Comparison of ENCODE assay signal across 10 cellular contexts in the genomic region with DNA sequence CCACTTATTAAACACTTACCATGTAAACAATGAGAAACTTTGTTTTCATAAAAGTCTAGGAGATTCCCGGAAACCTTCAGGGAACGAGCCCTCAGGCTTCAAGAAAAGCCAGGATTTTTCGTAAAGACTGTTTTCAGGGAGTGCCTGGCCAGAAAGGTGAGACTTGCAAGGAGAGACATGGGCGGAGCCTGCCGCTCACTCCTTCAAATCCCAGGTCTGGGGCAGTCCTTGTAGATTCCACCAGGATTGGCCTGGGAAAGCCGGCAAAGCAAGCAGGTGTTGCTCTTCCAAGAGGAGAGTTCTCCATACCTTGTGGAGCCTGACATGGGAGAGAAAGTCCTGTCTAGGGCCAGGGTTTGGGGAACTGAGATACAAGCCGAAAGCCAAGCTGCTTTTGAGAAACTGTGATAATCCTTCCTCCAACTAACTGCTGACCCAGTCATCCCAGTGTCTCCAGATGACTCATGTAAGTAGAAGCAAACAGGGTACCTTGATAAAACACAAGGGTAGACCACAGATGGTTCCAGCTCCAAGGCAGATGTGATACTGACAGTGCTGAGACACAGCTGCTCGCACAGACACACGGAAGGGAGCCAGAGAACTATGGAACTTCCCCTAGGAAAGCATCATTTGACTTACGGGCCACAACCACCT.
A peak's percentile ranks its signal among the peaks of the same experiment; 100 is the strongest.
DNase-seq lines count a peak whose midpoint lies in the region; ATAC-seq, FAIRE-seq and TF ChIP-seq lines count a peak whose summit lies in the region.
"Had no signal": no experiment of that assay in that cellular context is flagged by ENCODE, and none has a peak within 500 bp of the region (broad histone marks: within the 10 kb centered on the region; RNA-seq: fewer than 3 reads in every experiment).

No MANE protein-coding gene starts in this region.

- no peaks in the 10 kb centered on the region for H3K27me3 ChIP-seq in K562 (ENCODE audit: control insufficient read depth in 2 of 2, insufficient read depth in 2 of 2, low read length in 2 of 2)

- peak in 1 of 2 donors; percentile 15 for DNase-seq in activated T-cell treated with anti-CD3 and anti-CD28 coated beads, Interleukin-2, amount 50 U/mL, for 72 hours
- no peak for DNase-seq in activated T-cell treated with anti-CD3 and anti-CD28 coated beads, Interleukin-2, amount 50 U/mL, for 1 hour
- peak; percentile 34 to 65 (median 48) for DNase-seq in K562 (ENCODE audit: extremely low read depth in 1 of 4, low spot score in 3 of 4)
- DNase-seq in stimulated activated naive CD8-positive, alpha-beta T cell treated with anti-CD3 and anti-CD28 coated beads, Interleukin-15, amount 100 ng/mL, for 72 hours: no peak
- no peak for DNase-seq in 8988T
- DNase-seq in G401 (ENCODE audit: low spot score): no peak
- no peak for DNase-seq in NOMO-1 treated with dmso at 0.1 percent for 144 hours (lab: John Stamatoyannopoulos, UW; ENCODE audit: unreplicated experiment)
- DNase-seq: C1 segment of cervical spinal cord, NCI-H1417 treated with DMSO at 0.1 percent for 48 hours had no signal

- H3K9ac ChIP-seq in K562 (ENCODE audit: insufficient read depth in 1 of 2, low read depth in 2 of 2, low read length in 2 of 2): no peak overlapping the region

- H3K27ac Mint-ChIP-seq in activated T-cell treated with anti-CD3 and anti-CD28 coated beads, Interleukin-2, amount 50 U/mL, for 72 hours: no peak overlapping the region
- no peak overlapping the region for H3K27ac Mint-ChIP-seq in stimulated activated naive CD8-positive, alpha-beta T cell treated with anti-CD3 and anti-CD28 coated beads, Interleukin-15, amount 100 ng/mL, for 72 hours

- peak; percentile 56 to 59 for ATAC-seq in activated T-cell treated with anti-CD3 and anti-CD28 coated beads, Interleukin-2, amount 50 U/mL, for 72 hours (replicated peaks in 1 of 2)
- ATAC-seq in HG03045 (IDR thresholded peaks at IDR 0.05; ENCODE audit: unreplicated experiment) (peak; percentile 67), K562 (peak; percentile 84)
- peak; percentile 60 for ATAC-seq in stimulated activated naive CD8-positive, alpha-beta T cell treated with anti-CD3 and anti-CD28 coated beads, Interleukin-15, amount 100 ng/mL, for 72 hours

- intact Hi-C loops in K562 (cut with micrococcal nuclease): no loop called here

- H3K4me3 Mint-ChIP-seq in activated T-cell treated with anti-CD3 and anti-CD28 coated beads, Interleukin-2, amount 50 U/mL, for 72 hours: no peak overlapping the region
- H3K4me3 Mint-ChIP-seq in stimulated activated naive CD8-positive, alpha-beta T cell treated with anti-CD3 and anti-CD28 coated beads, Interleukin-15, amount 100 ng/mL, for 72 hours: no peak overlapping the region

- no peaks in the 10 kb centered on the region for H3K9me3 ChIP-seq in K562 (replicated peaks; ENCODE audit: control insufficient read depth, insufficient read depth, low read depth, low read length)

- POLR2A ChIA-PET in K562 (lab: Yijun Ruan, JAX): interaction anchor here (0.6 to 0.9 kb wide), 3 partner anchors 19 to 109 kb away, joined by 3 to 4 read pairs (median 3); no protein-coding TSS in a partner anchor

- H3K36me3 Mint-ChIP-seq in activated T-cell treated with anti-CD3 and anti-CD28 coated beads, Interleukin-2, amount 50 U/mL, for 72 hours (ENCODE audit: insufficient read depth in 2 of 2): no peaks in the 10 kb centered on the region

- H4K20me1 ChIP-seq in K562 (replicated peaks; ENCODE audit: control insufficient read depth, insufficient read depth, low read length): no peaks in the 10 kb centered on the region

- in situ Hi-C loops in K562 (cut with MboI) (no loop called here), G401 (cut with HindIII; ENCODE audit: low sequenced_read_pairs) (no loop called here)

- peak; percentile 80 for FAIRE-seq in K562 (lab: Jason Lieb, UNC)

- H3K4me1 ChIP-seq in K562 (replicated peaks in 1 of 2; ENCODE audit: control insufficient read depth in 2 of 2, insufficient read depth in 2 of 2, low read length in 2 of 2): 0 out of 5 replicates have a peak, but pooled peaks cover 0 to 2% of the 10 kb centered on the region in 2 experiments

- H3K9me1 ChIP-seq in K562 (ENCODE audit: control insufficient read depth, insufficient read depth, low read length): no peaks in the 10 kb centered on the region

- no peak overlapping the region for H3K27ac ChIP-seq in K562 (ENCODE audit: extremely low read depth, low read depth, low read length)

- H3K4me2 ChIP-seq in K562 (ENCODE audit: insufficient read depth, low read length): no peak overlapping the region; the same call in 1 of the 2 replicates

- BruUV-seq in K562 (replicated peaks; lab: Mats Ljungman, UMichigan): no TSS peak

- no peak overlapping the region for H3K4me3 ChIP-seq in K562

- H2AFZ ChIP-seq in K562 (ENCODE audit: low read depth, low read length): no peak overlapping the region

- peaks cover 19% of the 10 kb centered on the region for H3K4me1 Mint-ChIP-seq in activated T-cell treated with anti-CD3 and anti-CD28 coated beads, Interleukin-2, amount 50 U/mL, for 72 hours (ENCODE audit: low read depth)
- H3K4me1 Mint-ChIP-seq in stimulated activated naive CD8-positive, alpha-beta T cell treated with anti-CD3 and anti-CD28 coated beads, Interleukin-15, amount 100 ng/mL, for 72 hours: no peaks in the 10 kb centered on the region

- no peaks in the 10 kb centered on the region for H3K27me3 Mint-ChIP-seq in activated T-cell treated with anti-CD3 and anti-CD28 coated beads, Interleukin-2, amount 50 U/mL, for 72 hours (ENCODE audit: low read depth)
- peaks cover 27% of the 10 kb centered on the region for H3K27me3 Mint-ChIP-seq in stimulated activated naive CD8-positive, alpha-beta T cell treated with anti-CD3 and anti-CD28 coated beads, Interleukin-15, amount 100 ng/mL, for 72 hours

- TF ChIP-seq EP300 in K562 (IDR thresholded peaks at IDR 0.05; ENCODE audit: low read length): peak; percentile 17; the same call in 1 of the 2 replicates

- TF ChIP-seq POLR2A in K562 (conservative IDR thresholded peaks at IDR 0.05): no peak

- H3K36me3 ChIP-seq in K562 (ENCODE audit: control insufficient read depth, insufficient read depth, low read length): no peaks in the 10 kb centered on the region

- no peak for TF ChIP-seq RAD21 in K562 (CRISPR knock-in tag; conservative IDR thresholded peaks at IDR 0.05 in 1 of 2, IDR thresholded peaks at IDR 0.05 in 1 of 2)

- WGBS in K562 (ENCODE audit: insufficient coverage, low coverage, missing lambda C conversion rate): 1% methylated on average over 8 of the region's 10 CpGs

- no peak for TF ChIP-seq CTCF in K562 (IDR thresholded peaks at IDR 0.05 in 2 of 3, conservative IDR thresholded peaks at IDR 0.05 in 1 of 3; ENCODE audit: insufficient read depth in 2 of 3, low read depth in 1 of 3, low read length in 3 of 3)

- no peaks in the 10 kb centered on the region for H3K79me2 ChIP-seq in K562 (ENCODE audit: control insufficient read depth, insufficient read depth, low read length)

- H3K9me3 Mint-ChIP-seq in activated T-cell treated with anti-CD3 and anti-CD28 coated beads, Interleukin-2, amount 50 U/mL, for 72 hours: no peaks in the 10 kb centered on the region
- H3K9me3 Mint-ChIP-seq in stimulated activated naive CD8-positive, alpha-beta T cell treated with anti-CD3 and anti-CD28 coated beads, Interleukin-15, amount 100 ng/mL, for 72 hours: no peaks in the 10 kb centered on the region

- CTCF ChIA-PET in K562 (lab: Yijun Ruan, JAX; ENCODE audit: low intra/inter-chr PET ratio): no interaction called here

TF ChIP-seq in K562, 482 proteins besides CTCF, POLR2A, EP300 and RAD21 (continues in another document):
- TF ChIP-seq CHCHD3 (CRISPR knock-in tag; IDR thresholded peaks at IDR 0.05) (no peak), CCAR2 (IDR thresholded peaks at IDR 0.05; ENCODE audit: low read depth, low read length) (no peak), PTTG1 (tag; IDR thresholded peaks at IDR 0.05; ENCODE audit: low read depth) (no peak), ZNF3 (CRISPR knock-in tag; IDR thresholded peaks at IDR 0.05) (no peak)
- TF ChIP-seq, protein P1, sequence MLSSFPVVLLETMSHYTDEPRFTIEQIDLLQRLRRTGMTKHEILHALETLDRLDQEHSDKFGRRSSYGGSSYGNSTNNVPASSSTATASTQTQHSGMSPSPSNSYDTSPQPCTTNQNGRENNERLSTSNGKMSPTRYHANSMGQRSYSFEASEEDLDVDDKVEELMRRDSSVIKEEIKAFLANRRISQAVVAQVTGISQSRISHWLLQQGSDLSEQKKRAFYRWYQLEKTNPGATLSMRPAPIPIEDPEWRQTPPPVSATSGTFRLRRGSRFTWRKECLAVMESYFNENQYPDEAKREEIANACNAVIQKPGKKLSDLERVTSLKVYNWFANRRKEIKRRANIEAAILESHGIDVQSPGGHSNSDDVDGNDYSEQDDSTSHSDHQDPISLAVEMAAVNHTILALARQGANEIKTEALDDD (IDR thresholded peaks at IDR 0.05): 0 out of 2 replicates have a peak, but pooled peaks have one; percentile 17

Comparison
In these comparisons a context has a peak if more than half of its experiments do, and no peak if none do; other contexts are left out.
1. DNase-seq: peak in K562 (4 of 4); none in activated T-cell treated with anti-CD3 and anti-CD28 coated beads, Interleukin-2, amount 50 U/mL, for 1 hour (single experiment), stimulated activated naive CD8-positive, alpha-beta T cell treated with anti-CD3 and anti-CD28 coated beads, Interleukin-15, amount 100 ng/mL, for 72 hours (0 of 2), 8988T (single experiment), G401 (single experiment) and NOMO-1 treated with dmso at 0.1 percent for 144 hours (single experiment).
2. Peak in every context shown above with its lines, with median percentiles within 50 percentile points of each other: ATAC-seq.